9 cellular contexts compared by ENCODE assay signal in the genomic region with DNA sequence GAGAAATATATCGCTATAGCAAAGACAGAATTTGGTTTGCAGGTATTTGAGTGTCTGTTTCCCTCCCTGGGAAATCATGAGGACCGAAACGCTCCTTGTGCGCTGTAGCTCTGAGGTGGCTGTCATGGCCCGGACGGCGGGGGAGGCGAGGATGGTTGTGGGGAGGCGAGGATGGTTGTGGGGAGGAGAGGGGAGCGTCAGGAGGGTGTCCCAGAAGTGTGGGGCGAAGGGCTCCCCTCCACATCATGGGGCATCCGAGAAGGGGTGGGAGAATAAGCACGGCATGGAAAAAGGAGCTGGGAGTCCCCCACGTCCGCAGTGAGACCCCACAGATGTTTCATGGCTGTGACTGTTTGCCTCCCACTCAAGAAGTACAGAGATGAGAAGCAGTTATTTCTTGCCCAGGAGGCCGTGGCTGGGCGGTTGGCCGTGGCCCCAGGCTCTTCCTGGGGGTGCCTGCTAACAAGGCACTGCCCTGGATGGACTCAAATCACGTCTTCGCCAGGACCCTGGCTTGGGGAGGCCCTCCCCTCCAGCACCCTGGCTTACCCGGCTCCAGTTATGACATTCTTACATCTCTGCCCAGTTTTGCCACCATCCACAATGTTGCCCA. TPM values are rescaled to one million over a fixed set of nuclear protein-coding genes. Genes with fewer than 3 reads are reported as not detected.
DNase-seq lines count a peak whose midpoint lies in the region; ATAC-seq and TF ChIP-seq lines count a peak whose summit lies in the region.
"Had no signal": no experiment of that assay in that cellular context is flagged by ENCODE, and none has a peak within 500 bp of the region (broad histone marks: within the 10 kb centered on the region; RNA-seq: fewer than 3 reads in every experiment).

No MANE protein-coding gene starts in this region.

- H3K4me1 Mint-ChIP-seq in IgD-negative memory B cell = peaks cover 8 to 15% (median 8%) of the 10 kb centered on the region in 3 donors
- H3K4me1 Mint-ChIP-seq in endodermal cell = no peaks in the 10 kb centered on the region
- H3K4me1 Mint-ChIP-seq in progenitor cell of endocrine pancreas (ENCODE audit: low read depth) = peaks cover 2% of the 10 kb centered on the region

- peaks cover 0 to 2% (median 0%) of the 10 kb centered on the region in 3 donors for H3K9me3 Mint-ChIP-seq in IgD-negative memory B cell
- H3K9me3 Mint-ChIP-seq in endodermal cell = no peaks in the 10 kb centered on the region
- H3K9me3 Mint-ChIP-seq in progenitor cell of endocrine pancreas (ENCODE audit: low read depth) = no peaks in the 10 kb centered on the region

- H3K27ac Mint-ChIP-seq in IgD-negative memory B cell (no peak overlapping the region), endodermal cell (no peak overlapping the region), progenitor cell of endocrine pancreas (no peak overlapping the region)

- H3K9ac ChIP-seq in endodermal cell (ENCODE audit: extremely low read depth, low read length, poor library complexity, severe bottlenecking) = no peak overlapping the region
- no peak overlapping the region for H3K9ac ChIP-seq in MM.1S (ENCODE audit: low read length)

- H2AFZ ChIP-seq in MM.1S (ENCODE audit: low read length) = no peak overlapping the region

- CTCF ChIA-PET in BJ (lab: Yijun Ruan, JAX) = interaction anchor here (1.2 to 4.6 kb wide), 3 partner anchors 67 to 80 kb away, joined by 4 to 19 read pairs (median 6); no protein-coding TSS in a partner anchor

- peak overlapping the region in 3 of 4 donors; percentile 70 to 77 (median 73) for H3K4me3 Mint-ChIP-seq in IgD-negative memory B cell
- peak overlapping the region; percentile 51 for H3K4me3 Mint-ChIP-seq in endodermal cell
- peak overlapping the region; percentile 63 for H3K4me3 Mint-ChIP-seq in progenitor cell of endocrine pancreas (ENCODE audit: low read depth)

- H3K27me3 Mint-ChIP-seq in IgD-negative memory B cell = peaks cover 45% of the 10 kb centered on the region
- peaks cover 69% of the 10 kb centered on the region for H3K27me3 Mint-ChIP-seq in endodermal cell (ENCODE audit: insufficient read depth)
- H3K27me3 Mint-ChIP-seq in progenitor cell of endocrine pancreas = peaks cover 76% of the 10 kb centered on the region

- H3K36me3 Mint-ChIP-seq in IgD-negative memory B cell (peaks cover 2% of the 10 kb centered on the region), endodermal cell (ENCODE audit: low read depth) (no peaks in the 10 kb centered on the region), progenitor cell of endocrine pancreas (ENCODE audit: insufficient read depth) (no peaks in the 10 kb centered on the region)

- H3K4me3 ChIP-seq in BJ (ENCODE audit: low read depth, low read length) (peak overlapping the region; percentile 71), endodermal cell (ENCODE audit: low read length) (no peak overlapping the region), MM.1S (ENCODE audit: low read length) (no peak overlapping the region)

- no peaks in the 10 kb centered on the region for H4K20me1 ChIP-seq in MM.1S (ENCODE audit: insufficient read depth, low read length)

- H3K4me1 ChIP-seq in endodermal cell (ENCODE audit: control insufficient read depth, insufficient read depth, low read length) (no peaks in the 10 kb centered on the region), MM.1S (ENCODE audit: low read length) (no peaks in the 10 kb centered on the region)

- H3K9me2 ChIP-seq in MM.1S (replicated peaks; ENCODE audit: insufficient read depth, low read length) = no peaks in the 10 kb centered on the region

- intact Hi-C loops in left cardiac atrium (cut with DNase I) = no loop called here

- WGBS in endodermal cell (ENCODE audit: insufficient coverage in 1 of 2, insufficient read length in 1 of 2), 2 experiments = 84 to 88% methylated on average over 14 to 20 of the region's 21 CpGs

- TF ChIP-seq CTCF in BJ (IDR thresholded peaks at IDR 0.05; ENCODE audit: insufficient read depth, low read depth, low read length) (no peak), endodermal cell (conservative IDR thresholded peaks at IDR 0.05) (no peak), progenitor cell of endocrine pancreas (IDR thresholded peaks at IDR 0.05; ENCODE audit: unreplicated experiment) (no peak), MM.1S (IDR thresholded peaks at IDR 0.05; ENCODE audit: low read length) (no peak)

- POLR2A ChIA-PET in BJ (lab: Charles Lee) = no interaction called here

- no peaks in the 10 kb centered on the region for H3K27me3 ChIP-seq in BJ (ENCODE audit: control insufficient read depth, insufficient read depth, low read length)
- peaks cover 65% of the 10 kb centered on the region for H3K27me3 ChIP-seq in endodermal cell (ENCODE audit: control insufficient read depth, insufficient read depth, low read length, poor library complexity, severe bottlenecking)
- no peaks in the 10 kb centered on the region for H3K27me3 ChIP-seq in MM.1S (replicated peaks; ENCODE audit: insufficient read depth, low read length)

- no peak overlapping the region for H3K4me2 ChIP-seq in MM.1S (ENCODE audit: low read depth, low read length)

- H3K9me3 ChIP-seq in endodermal cell (ENCODE audit: control insufficient read depth, low read length) (no peaks in the 10 kb centered on the region), MM.1S (replicated peaks; ENCODE audit: insufficient read depth, low read length) (no peaks in the 10 kb centered on the region)

- H3K27ac ChIP-seq in endodermal cell (ENCODE audit: low read depth, low read length) = no peak overlapping the region
- no peak overlapping the region for H3K27ac ChIP-seq in MM.1S (ENCODE audit: low read length)

- no peaks in the 10 kb centered on the region for H3K79me2 ChIP-seq in MM.1S (ENCODE audit: low read length)

- ATAC-seq in HG03135 (IDR thresholded peaks at IDR 0.05; ENCODE audit: unreplicated experiment) (no peak), left cardiac atrium (no peak)

- H3K36me3 ChIP-seq in BJ (ENCODE audit: control insufficient read depth, insufficient read depth, low read length) (peaks cover 2% of the 10 kb centered on the region; the same call in 1 of the 2 replicates), endodermal cell (ENCODE audit: control insufficient read depth, insufficient read depth, low read length) (no peaks in the 10 kb centered on the region), MM.1S (replicated peaks; ENCODE audit: insufficient read depth, low read length) (no peaks in the 10 kb centered on the region)

- DNase-seq in BJ (ENCODE audit: low read depth) = no peak
- no peak for DNase-seq in endodermal cell
- DNase-seq in progenitor cell of endocrine pancreas (ENCODE audit: low spot score, unreplicated experiment) = no peak
- no peak for DNase-seq in NCI-H2107 treated with DMSO at 0.1 percent for 48 hours (lab: John Stamatoyannopoulos, UW; ENCODE audit: unreplicated experiment)
- no peak for DNase-seq in MM.1S
- DNase-seq in left cardiac atrium = no peak
- DNase-seq: NCI-H446 had no signal

- no peaks in the 10 kb centered on the region for H3F3A ChIP-seq in MM.1S (ENCODE audit: insufficient read depth, low read length)

RNA-seq across cellular contexts. Expression of a gene that starts 0.9 kb away (rescaled TPM):
- 20.4 and 28.0 TPM in 2 replicates for polyA plus RNA-seq in BJ (2011; rRNA removed)
- 28.8 and 29.4 TPM in 2 replicates for polyA minus RNA-seq in BJ (2011; rRNA and poly(A)+ RNA removed)
- 0.48 TPM for polyA plus RNA-seq in IgD-negative memory B cell
- 1 to 10 TPM in 1 of 2 donors, under 1 TPM in 1; 0.04 to 1.2 TPM for total RNA-seq in endodermal cell
- 0.43 TPM for polyA plus RNA-seq in endodermal cell (2013, experiment 1 of 2)
- polyA plus RNA-seq in endodermal cell (2013, experiment 2 of 2) = 0.37 TPM
- 0.07 and 0.16 TPM in 2 replicates for total RNA-seq in progenitor cell of endocrine pancreas
- total RNA-seq in left cardiac atrium = 1 to 10 TPM; 2.4 to 5.1 TPM
